30 cellular contexts compared by ENCODE assay signal in genomic region chr13:35836476-35836875, GRCh38.
"Had no signal": no experiment of that assay in that cellular context is flagged by ENCODE, and none has a peak within 500 bp of the region (broad histone marks: within the 10 kb centered on the region; RNA-seq: fewer than 3 reads in every experiment).

No MANE protein-coding gene starts in this region.

- H3K36me3 ChIP-seq: breast epithelium, left ventricle myocardium inferior, neutrophil, pancreas, prostate gland, sigmoid colon, stomach, thyroid gland, upper lobe of left lung, WERI-Rb-1 had no signal

- DNase-seq: activated CD4-positive, alpha-beta T cell treated with anti-CD3 and anti-CD28 coated beads for 48 hours; activated CD4-positive, alpha-beta T cell treated with anti-CD3 and anti-CD28 coated beads, Interleukin-2, amount 50 U/mL, for 48 hours; activated CD8-positive, alpha-beta memory T cell treated with anti-CD3 and anti-CD28 coated beads for 24 hours; activated gamma-delta T cell treated with Interleukin-2 at 50 U/mL for 16 hours; activated naive CD4-positive, alpha-beta T cell treated with anti-CD3 and anti-CD28 coated beads, Interleukin-2, amount 50 U/mL, for 16 hours; activated T-cell treated with anti-CD3 and anti-CD28 coated beads, Interleukin-2, amount 50 U/mL, for 24 hours; amniotic stem cell; central memory CD4-positive, alpha-beta T cell; foreskin melanocyte; left ventricle myocardium inferior; mucosa of descending colon; pancreas; retina; sigmoid colon; small intestine; stimulated activated CD4-positive, alpha-beta T cell treated with anti-CD3 and anti-CD28 coated beads, Interleukin-1b, Interleukin-23, amount 100 ng/mL, for 48 hours; stimulated activated naive B cell treated with anti-CD40 and anti-IgM and Interleukin-4, amounts not matched to agents 10 μg/mL and 1 μg/mL and 100 μg/mL, for 72 hours; stomach; T-helper 17 cell; T1000; thyroid gland; upper lobe of left lung; WERI-Rb-1 had no signal

- ATAC-seq: activated CD4-positive, CD25-positive, alpha-beta regulatory T cell treated with anti-CD3 and anti-CD28 coated beads, Interleukin-2, amount 50 U/mL, for 24 hours; activated T-helper 17 cell treated with anti-CD3 and anti-CD28 coated beads, Interleukin-2, amount 50 U/mL, for 72 hours; esophagus mucosa; mucosa of descending colon; natural killer cell treated with Interleukin-12 subunit alpha and Interleukin-12 subunit beta and Interleukin-15 and Interleukin-18, amount 100 ng/mL, for 72 hours; pancreas; stimulated activated naive B cell treated with anti-CD40 and anti-IgM and Interleukin-4, amounts not matched to agents 10 μg/mL and 1 μg/mL and 100 μg/mL, for 72 hours; T-helper 17 cell had no signal

- H3K9me3 ChIP-seq: breast epithelium, left ventricle myocardium inferior, mucosa of descending colon, neutrophil, pancreas, prostate gland, sigmoid colon, stomach, thyroid gland, upper lobe of left lung had no signal

- H3K27me3 ChIP-seq: breast epithelium, neutrophil, pancreas, sigmoid colon, stomach, thyroid gland, upper lobe of left lung had no signal

- H3K4me3 Mint-ChIP-seq: activated T-cell treated with anti-CD3 and anti-CD28 coated beads, Interleukin-2, amount 50 U/mL, for 24 hours; activated T-helper 17 cell treated with anti-CD3 and anti-CD28 coated beads, Interleukin-2, amount 50 U/mL, for 72 hours; natural killer cell treated with Interleukin-12 subunit alpha and Interleukin-12 subunit beta and Interleukin-15 and Interleukin-18, amount 100 ng/mL, for 72 hours; stimulated activated naive B cell treated with anti-CD40 and anti-IgM and Interleukin-4, amounts not matched to agents 10 μg/mL and 1 μg/mL and 100 μg/mL, for 72 hours; T-helper 17 cell had no signal

- H3K4me3 ChIP-seq: breast epithelium, left ventricle myocardium inferior, mucosa of descending colon, pancreas, prostate gland, sigmoid colon, stomach, thyroid gland, upper lobe of left lung had no signal

- H3K4me1 Mint-ChIP-seq: activated T-helper 17 cell treated with anti-CD3 and anti-CD28 coated beads, Interleukin-2, amount 50 U/mL, for 72 hours; stimulated activated naive B cell treated with anti-CD40 and anti-IgM and Interleukin-4, amounts not matched to agents 10 μg/mL and 1 μg/mL and 100 μg/mL, for 72 hours; T-helper 17 cell had no signal

- H3K27me3 Mint-ChIP-seq: activated T-cell treated with anti-CD3 and anti-CD28 coated beads, Interleukin-2, amount 50 U/mL, for 24 hours; activated T-helper 17 cell treated with anti-CD3 and anti-CD28 coated beads, Interleukin-2, amount 50 U/mL, for 72 hours; natural killer cell treated with Interleukin-12 subunit alpha and Interleukin-12 subunit beta and Interleukin-15 and Interleukin-18, amount 100 ng/mL, for 72 hours; stimulated activated naive B cell treated with anti-CD40 and anti-IgM and Interleukin-4, amounts not matched to agents 10 μg/mL and 1 μg/mL and 100 μg/mL, for 72 hours had no signal

- H3K27ac Mint-ChIP-seq: activated T-cell treated with anti-CD3 and anti-CD28 coated beads, Interleukin-2, amount 50 U/mL, for 24 hours; activated T-helper 17 cell treated with anti-CD3 and anti-CD28 coated beads, Interleukin-2, amount 50 U/mL, for 72 hours; natural killer cell treated with Interleukin-12 subunit alpha and Interleukin-12 subunit beta and Interleukin-15 and Interleukin-18, amount 100 ng/mL, for 72 hours; stimulated activated naive B cell treated with anti-CD40 and anti-IgM and Interleukin-4, amounts not matched to agents 10 μg/mL and 1 μg/mL and 100 μg/mL, for 72 hours; T-helper 17 cell had no signal

- H3K4me1 ChIP-seq: breast epithelium, pancreas, prostate gland, thyroid gland, upper lobe of left lung had no signal

- H3K27ac ChIP-seq: left ventricle myocardium inferior, neutrophil, pancreas, prostate gland, stomach, thyroid gland, upper lobe of left lung, WERI-Rb-1 had no signal

- H3K36me3 Mint-ChIP-seq: natural killer cell treated with Interleukin-12 subunit alpha and Interleukin-12 subunit beta and Interleukin-15 and Interleukin-18, amount 100 ng/mL, for 72 hours; stimulated activated naive B cell treated with anti-CD40 and anti-IgM and Interleukin-4, amounts not matched to agents 10 μg/mL and 1 μg/mL and 100 μg/mL, for 72 hours had no signal
